13 cellular contexts compared by ENCODE assay signal in genomic region chr12:46450279-46450748, GRCh38.
A peak's percentile ranks its signal among the peaks of the same experiment; 100 is the strongest.
DNase-seq lines count a peak whose midpoint lies in the region; ATAC-seq and TF ChIP-seq lines count a peak whose summit lies in the region.
"Had no signal": no experiment of that assay in that cellular context is flagged by ENCODE, and none has a peak within 500 bp of the region (broad histone marks: within the 10 kb centered on the region; RNA-seq: fewer than 3 reads in every experiment).

No MANE protein-coding gene starts in this region.

- H4K91ac ChIP-seq in mesenchymal stem cell (ENCODE audit: low read length), result peak overlapping the region; percentile 64

- peak overlapping the region; percentile 15 for H2AFZ ChIP-seq in mammary epithelial cell (ENCODE audit: low read depth, low read length)
- peak overlapping the region; percentile 7 for H2AFZ ChIP-seq in mesenchymal stem cell (ENCODE audit: low read depth, low read length)
- H2AFZ ChIP-seq: neural progenitor cell had no signal

- CTCF ChIA-PET in mammary epithelial cell (lab: Charles Lee; ENCODE audit: low non-redundant PET), result no interaction called here
- CTCF ChIA-PET in CD4-positive, alpha-beta memory T cell (lab: Charles Lee; ENCODE audit: partially characterized antibody), result no interaction called here

- peak overlapping the region; percentile 80 for H3K27ac Mint-ChIP-seq in stimulated activated naive CD8-positive, alpha-beta T cell treated with anti-CD3 and anti-CD28 coated beads, Interleukin-15, Interleukin-2, amounts not matched to agents 100 ng/mL and 50 ng/mL, for 24 hours
- H3K27ac Mint-ChIP-seq in CD4-positive, alpha-beta memory T cell, result peak overlapping the region in 1 of 7 donors; percentile 10
- H3K27ac Mint-ChIP-seq: activated naive CD4-positive, alpha-beta T cell treated with anti-CD3 and anti-CD28 coated beads, Interleukin-2, amount 10 ng/mL, durations not matched to agents 7 days and 5 days; neural progenitor cell had no signal

- POLR2A ChIA-PET in CD4-positive, alpha-beta memory T cell (lab: Charles Lee; ENCODE audit: partially characterized antibody), result no interaction called here

- in situ Hi-C loops in mammary epithelial cell (cut with MboI; ENCODE audit: low sequenced_read_pairs in 2 of 2), result no loop called here

- intact Hi-C loops in mammary epithelial cell (cut with micrococcal nuclease), result loop anchor here (5.0 kb wide), 1 partner anchor 183 kb away; the partner anchor contains the start of gene SLC38A1
- intact Hi-C loops in CD4-positive, alpha-beta memory T cell (cut with micrococcal nuclease), result no loop called here

- H4K8ac ChIP-seq in mesenchymal stem cell (ENCODE audit: low read length), result peak overlapping the region; percentile 45

- no peaks in the 10 kb centered on the region for H3K79me2 ChIP-seq in mammary epithelial cell (ENCODE audit: insufficient read depth, low read length)

- no peaks in the 10 kb centered on the region for H4K20me1 ChIP-seq in mammary epithelial cell (ENCODE audit: insufficient read depth, low read length)

- peak overlapping the region; percentile 8 to 20 for H2BK12ac ChIP-seq in mesenchymal stem cell (ENCODE audit: low read length in 2 of 2)

- H3K14ac ChIP-seq in mesenchymal stem cell (ENCODE audit: low read length in 2 of 2), result no peak overlapping the region

- peak overlapping the region; percentile 41 to 70 for H3K18ac ChIP-seq in mesenchymal stem cell (ENCODE audit: low read depth in 1 of 2, low read length in 2 of 2)

- DNase-seq in stimulated activated naive CD8-positive, alpha-beta T cell treated with anti-CD3 and anti-CD28 coated beads, Interleukin-15, Interleukin-2, amounts not matched to agents 100 U/mL and 50 U/mL, for 24 hours, result no peak
- peak; percentile 32 for DNase-seq in mammary epithelial cell
- DNase-seq in mesenchymal stem cell, result no peak
- DNase-seq in NCI-H748 treated with DMSO at 0.1 percent for 48 hours (lab: John Stamatoyannopoulos, UW), result no peak
- no peak for DNase-seq in NCI-H2171 treated with DMSO at 0.1 percent for 48 hours (lab: John Stamatoyannopoulos, UW)
- DNase-seq in NCI-H345 treated with DMSO at 0.1 percent for 48 hours (lab: John Stamatoyannopoulos, UW; ENCODE audit: unreplicated experiment), result no peak
- DNase-seq in CD4-positive, alpha-beta memory T cell, result no peak
- DNase-seq: activated naive CD4-positive, alpha-beta T cell treated with anti-CD3 and anti-CD28 coated beads, Interleukin-2, amount 10 ng/mL, durations not matched to agents 7 days and 5 days; DMS 273 treated with DMSO at 0.1 percent for 48 hours; NCI-H1436 treated with DMSO at 0.1 percent for 48 hours; T-helper 2 cell had no signal

- H3K9me3 Mint-ChIP-seq in stimulated activated naive CD8-positive, alpha-beta T cell treated with anti-CD3 and anti-CD28 coated beads, Interleukin-15, Interleukin-2, amounts not matched to agents 100 ng/mL and 50 ng/mL, for 24 hours, result no peaks in the 10 kb centered on the region
- peaks cover 0 to 3% (median 0%) of the 10 kb centered on the region in 8 donors for H3K9me3 Mint-ChIP-seq in CD4-positive, alpha-beta memory T cell
- H3K9me3 Mint-ChIP-seq: neural progenitor cell had no signal

- H3K27me3 Mint-ChIP-seq in stimulated activated naive CD8-positive, alpha-beta T cell treated with anti-CD3 and anti-CD28 coated beads, Interleukin-15, Interleukin-2, amounts not matched to agents 100 ng/mL and 50 ng/mL, for 24 hours, result no peaks in the 10 kb centered on the region
- H3K27me3 Mint-ChIP-seq in CD4-positive, alpha-beta memory T cell, result peaks cover 0 to 1% of the 10 kb centered on the region in 2 donors

- no peak overlapping the region for H3K23ac ChIP-seq in mesenchymal stem cell (ENCODE audit: low read length in 2 of 2)

- peaks cover 49% of the 10 kb centered on the region for H3K4me1 Mint-ChIP-seq in stimulated activated naive CD8-positive, alpha-beta T cell treated with anti-CD3 and anti-CD28 coated beads, Interleukin-15, Interleukin-2, amounts not matched to agents 100 ng/mL and 50 ng/mL, for 24 hours (ENCODE audit: low read depth)
- H3K4me1 Mint-ChIP-seq in CD4-positive, alpha-beta memory T cell, result peaks cover 19 to 38% (median 22%) of the 10 kb centered on the region in 4 donors

- H3K9ac ChIP-seq in mammary epithelial cell (ENCODE audit: insufficient read depth, low read length), result no peak overlapping the region
- H3K9ac ChIP-seq in mesenchymal stem cell (ENCODE audit: low read length), result no peak overlapping the region
- H3K9ac ChIP-seq: neural progenitor cell had no signal

- no peak overlapping the region for H3K4me3 ChIP-seq in mammary epithelial cell (replicated peaks in 1 of 3; ENCODE audit: insufficient read depth in 1 of 3, low read depth in 2 of 3, low read length in 3 of 3)
- no peak overlapping the region for H3K4me3 ChIP-seq in mesenchymal stem cell (ENCODE audit: insufficient read depth in 1 of 2, low read depth in 1 of 2, low read length in 2 of 2)
- no peak overlapping the region for H3K4me3 ChIP-seq in CD4-positive, alpha-beta memory T cell (ENCODE audit: low read length in 2 of 2)
- H3K4me3 ChIP-seq: neural progenitor cell had no signal

- no peaks in the 10 kb centered on the region for H3K36me3 Mint-ChIP-seq in stimulated activated naive CD8-positive, alpha-beta T cell treated with anti-CD3 and anti-CD28 coated beads, Interleukin-15, Interleukin-2, amounts not matched to agents 100 ng/mL and 50 ng/mL, for 24 hours (ENCODE audit: low read depth)
- H3K36me3 Mint-ChIP-seq in CD4-positive, alpha-beta memory T cell, result peaks cover 0 to 3% of the 10 kb centered on the region in 2 donors
- H3K36me3 Mint-ChIP-seq: neural progenitor cell had no signal

- H3K27ac ChIP-seq in mammary epithelial cell (ENCODE audit: insufficient read depth, low read depth, low read length) (no peak overlapping the region), mesenchymal stem cell (ENCODE audit: low read length, poor library complexity, severe bottlenecking) (no peak overlapping the region)
- H3K27ac ChIP-seq in CD4-positive, alpha-beta memory T cell (ENCODE audit: low read depth, low read length), result no peak overlapping the region
- H3K27ac ChIP-seq: neural progenitor cell had no signal

- H3K4me3 Mint-ChIP-seq in stimulated activated naive CD8-positive, alpha-beta T cell treated with anti-CD3 and anti-CD28 coated beads, Interleukin-15, Interleukin-2, amounts not matched to agents 100 ng/mL and 50 ng/mL, for 24 hours, result no peak overlapping the region
- H3K4me3 Mint-ChIP-seq in CD4-positive, alpha-beta memory T cell, result no peak overlapping the region
- H3K4me3 Mint-ChIP-seq: activated naive CD4-positive, alpha-beta T cell treated with anti-CD3 and anti-CD28 coated beads, Interleukin-2, amount 10 ng/mL, durations not matched to agents 7 days and 5 days; neural progenitor cell had no signal

- ATAC-seq in stimulated activated naive CD8-positive, alpha-beta T cell treated with anti-CD3 and anti-CD28 coated beads, Interleukin-15, Interleukin-2, amounts not matched to agents 100 U/mL and 50 U/mL, for 24 hours, result no peak

- peak overlapping the region; percentile 40 for H2BK15ac ChIP-seq in mesenchymal stem cell (ENCODE audit: low read depth, poor library complexity, severe bottlenecking)

- BruUV-seq in mammary epithelial cell (replicated peaks; lab: Mats Ljungman, UMichigan), result no TSS peak

- dilution Hi-C loops in mammary epithelial cell (cut with HindIII; ENCODE audit: low sequenced_read_pairs), result no loop called here

- H3K4me2 ChIP-seq in mammary epithelial cell (ENCODE audit: insufficient read depth, low read depth, low read length), result peak overlapping the region; percentile 29
- no peak overlapping the region for H3K4me2 ChIP-seq in mesenchymal stem cell (ENCODE audit: low read length, poor library complexity, severe bottlenecking)
- H3K4me2 ChIP-seq: neural progenitor cell had no signal

- H3K79me1 ChIP-seq in mesenchymal stem cell (replicated peaks; ENCODE audit: low read length, poor library complexity, severe bottlenecking), result no peaks in the 10 kb centered on the region

- TF ChIP-seq CTCF in mammary epithelial cell (conservative IDR thresholded peaks at IDR 0.05 in 1 of 2, IDR thresholded peaks at IDR 0.05 in 1 of 2; ENCODE audit: extremely low read depth in 1 of 2, insufficient read depth in 1 of 2, low read depth in 1 of 2, low read length in 2 of 2), result no peak

- no peak overlapping the region for H3K4ac ChIP-seq in mesenchymal stem cell (ENCODE audit: low read depth in 1 of 2, low read length in 2 of 2)

- H3K27me3 ChIP-seq in mammary epithelial cell (ENCODE audit: insufficient read depth, low read length) (no peaks in the 10 kb centered on the region), mesenchymal stem cell (ENCODE audit: control insufficient read depth in 1 of 2, insufficient read depth in 1 of 2, low read length in 2 of 2) (no peaks in the 10 kb centered on the region)
- no peaks in the 10 kb centered on the region for H3K27me3 ChIP-seq in CD4-positive, alpha-beta memory T cell (ENCODE audit: insufficient read depth, low read length)
- H3K27me3 ChIP-seq: neural progenitor cell had no signal

- peak overlapping the region; percentile 57 for H2BK120ac ChIP-seq in mesenchymal stem cell (ENCODE audit: low read depth, low read length)

- H3K4me1 ChIP-seq in mammary epithelial cell (ENCODE audit: insufficient read depth, low read length) (peaks cover 62% of the 10 kb centered on the region), mesenchymal stem cell (ENCODE audit: control insufficient read depth, insufficient read depth, low read depth, low read length) (peaks cover 3% of the 10 kb centered on the region)
- peaks cover 7% of the 10 kb centered on the region for H3K4me1 ChIP-seq in CD4-positive, alpha-beta memory T cell (ENCODE audit: insufficient read depth, low read length)

- H2AK5ac ChIP-seq in mesenchymal stem cell (ENCODE audit: low read length, severe bottlenecking), result no peak overlapping the region

- no peaks in the 10 kb centered on the region for H3K36me3 ChIP-seq in mammary epithelial cell (ENCODE audit: insufficient read depth, low read length)
- no peaks in the 10 kb centered on the region for H3K36me3 ChIP-seq in mesenchymal stem cell (ENCODE audit: control insufficient read depth in 1 of 2, insufficient read depth in 2 of 2, low read depth in 1 of 2, low read length in 2 of 2)
- H3K36me3 ChIP-seq in CD4-positive, alpha-beta memory T cell (ENCODE audit: insufficient read depth, low read length), result no peaks in the 10 kb centered on the region
- H3K36me3 ChIP-seq: neural progenitor cell had no signal

- no peak overlapping the region for H2BK5ac ChIP-seq in mesenchymal stem cell (ENCODE audit: low read depth, low read length, poor library complexity, severe bottlenecking)

- H3K9me3 ChIP-seq in mammary epithelial cell (replicated peaks; ENCODE audit: insufficient read depth, low read length) (no peaks in the 10 kb centered on the region), mesenchymal stem cell (ENCODE audit: control insufficient read depth, low read length) (no peaks in the 10 kb centered on the region)
- H3K9me3 ChIP-seq in CD4-positive, alpha-beta memory T cell (ENCODE audit: control insufficient read depth in 1 of 2, low read length in 2 of 2), result no peaks in the 10 kb centered on the region

- 31% methylated on average over 1 of the region's 1 CpG for WGBS in mammary epithelial cell (ENCODE audit: low coverage, missing lambda C conversion rate)
- 42% methylated on average over 1 of the region's 1 CpG for WGBS in mesenchymal stem cell
